Comparison of ENCODE assay signal across 1 cellular context in the genomic region with DNA sequence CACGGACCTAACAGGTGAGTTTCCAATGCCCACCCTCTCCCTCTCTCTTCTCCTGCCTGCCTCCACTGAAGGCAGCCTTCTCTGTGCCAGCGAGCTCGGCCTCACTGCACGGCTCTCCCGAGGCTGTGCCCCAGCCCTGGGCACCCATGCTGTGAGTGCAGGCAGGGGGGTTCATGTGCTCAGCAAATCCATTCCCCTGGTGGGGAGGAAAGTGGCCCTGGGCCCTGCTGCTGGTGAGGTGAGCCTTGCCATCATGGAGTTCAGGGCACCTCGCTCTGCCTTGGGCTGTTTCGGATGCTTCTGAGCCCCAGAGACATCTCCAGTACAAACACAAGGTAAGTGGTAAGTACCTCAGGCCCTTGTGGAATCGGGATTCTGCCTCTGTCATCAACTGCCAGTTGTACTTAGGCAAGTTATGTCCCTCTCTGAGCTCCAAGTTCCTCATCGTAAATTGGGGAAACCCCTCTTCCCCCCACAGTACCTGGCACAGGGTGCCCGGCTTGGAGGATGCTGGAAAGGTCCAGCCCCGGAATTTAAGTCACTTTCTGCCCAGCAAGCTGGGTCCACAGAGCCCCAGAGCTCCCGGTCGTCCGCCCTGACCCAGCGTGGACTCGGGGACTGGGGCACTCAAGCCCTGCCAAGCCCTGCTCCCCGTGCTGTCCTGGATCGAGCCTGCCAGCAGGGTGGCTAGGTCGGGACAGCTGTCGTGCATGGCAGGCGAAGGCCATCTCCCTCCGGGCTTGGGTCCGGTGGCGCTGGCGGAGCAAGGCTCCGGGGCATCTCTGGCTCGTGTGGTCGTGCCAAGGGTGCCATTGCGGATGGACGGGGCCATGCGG.
TF ChIP-seq lines count a peak whose summit lies in the region.

No MANE protein-coding gene starts in this region.

TF ChIP-seq in SK-N-SH, 30 proteins besides CTCF, POLR2A, EP300 and RAD21 (continued from another document):
- TF ChIP-seq REST (IDR thresholded peaks at IDR 0.05; ENCODE audit: low read depth, low read length) = no peak
- no peak for TF ChIP-seq CHD2 (IDR thresholded peaks at IDR 0.05; ENCODE audit: low read length, partially characterized antibody)
- no peak for TF ChIP-seq NFIC (IDR thresholded peaks at IDR 0.05; ENCODE audit: borderline replicate concordance)
- no peak for TF ChIP-seq MAX (IDR thresholded peaks at IDR 0.05; ENCODE audit: low read depth)
- no peak for TF ChIP-seq RXRA (IDR thresholded peaks at IDR 0.05; ENCODE audit: borderline replicate concordance, low read depth)
- no peak for TF ChIP-seq FOXM1 (IDR thresholded peaks at IDR 0.05; ENCODE audit: low read depth)
- TF ChIP-seq TCF12 (IDR thresholded peaks at IDR 0.05) = no peak
- TF ChIP-seq MXI1 (IDR thresholded peaks at IDR 0.05; ENCODE audit: low read depth, low read length) = no peak; the same call in 1 of the 2 replicates
- no peak for TF ChIP-seq NRF1 (IDR thresholded peaks at IDR 0.05; ENCODE audit: low read depth, low read length)
- no peak for TF ChIP-seq TAF1 (IDR thresholded peaks at IDR 0.05; ENCODE audit: borderline replicate concordance, low read depth, low read length)
- TF ChIP-seq, protein P1, sequence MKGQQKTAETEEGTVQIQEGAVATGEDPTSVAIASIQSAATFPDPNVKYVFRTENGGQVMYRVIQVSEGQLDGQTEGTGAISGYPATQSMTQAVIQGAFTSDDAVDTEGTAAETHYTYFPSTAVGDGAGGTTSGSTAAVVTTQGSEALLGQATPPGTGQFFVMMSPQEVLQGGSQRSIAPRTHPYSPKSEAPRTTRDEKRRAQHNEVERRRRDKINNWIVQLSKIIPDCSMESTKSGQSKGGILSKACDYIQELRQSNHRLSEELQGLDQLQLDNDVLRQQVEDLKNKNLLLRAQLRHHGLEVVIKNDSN (IDR thresholded peaks at IDR 0.05; ENCODE audit: borderline replicate concordance, low read depth) = no peak
